In genomic region chr12:46110220-46110700, GRCh38 we compare ENCODE assay signal across 14 cellular contexts.
A peak's percentile ranks its signal among the peaks of the same experiment; 100 is the strongest.
DNase-seq lines count a peak whose midpoint lies in the region; ATAC-seq and TF ChIP-seq lines count a peak whose summit lies in the region.
"Had no signal": no experiment of that assay in that cellular context is flagged by ENCODE, and none has a peak within 500 bp of the region (broad histone marks: within the 10 kb centered on the region; RNA-seq: fewer than 3 reads in every experiment).

No MANE protein-coding gene starts in this region.

- peak overlapping the region in 5 of 8 donors; percentile 56 to 82 (median 76) for H3K4me3 Mint-ChIP-seq in naive B cell
- H3K4me3 Mint-ChIP-seq: activated naive CD4-positive, alpha-beta T cell treated with anti-CD3 and anti-CD28 coated beads, Interleukin-2, amount 50 U/mL, for 24 hours; H9 had no signal

- H3K27ac ChIP-seq in body of pancreas (no peak overlapping the region), esophagus squamous epithelium (peak overlapping the region in 2 of 4 donors; percentile 7 to 64)
- H3K27ac ChIP-seq: BLaER1, foreskin keratinocyte had no signal

- no peaks in the 10 kb centered on the region for H3K27me3 Mint-ChIP-seq in naive B cell

- no peak overlapping the region for H3K4me3 ChIP-seq in body of pancreas
- no peak overlapping the region for H3K4me3 ChIP-seq in esophagus squamous epithelium
- H3K4me3 ChIP-seq: BLaER1 had no signal

- H3K4me1 ChIP-seq in body of pancreas (no peaks in the 10 kb centered on the region), esophagus squamous epithelium (peaks cover 3 to 32% (median 4%) of the 10 kb centered on the region in 3 donors)

- TF ChIP-seq POLR2A in body of pancreas (IDR thresholded peaks at IDR 0.05) (no peak), esophagus squamous epithelium (IDR thresholded peaks at IDR 0.05) (no peak)

- DNase-seq in COR-L47 (lab: John Stamatoyannopoulos, UW), result peak; percentile 6
- DNase-seq in body of pancreas, result peak; percentile 35 to 71 (median 54)
- DNase-seq in naive B cell, result no peak
- no peak for DNase-seq in esophagus squamous epithelium (lab: John Stamatoyannopoulos, UW)
- DNase-seq in NCI-H1436 treated with DMSO at 0.1 percent for 48 hours (lab: John Stamatoyannopoulos, UW), result no peak
- DNase-seq in activated T-cell treated with anti-CD3 and anti-CD28 coated beads, Interleukin-2, amount 50 U/mL, for 1 hour, result no peak
- DNase-seq: effector CD8-positive, alpha-beta T cell; H9; KBM-7; mesendoderm had no signal

- H3K36me3 ChIP-seq in body of pancreas (replicated peaks in 1 of 2; ENCODE audit: insufficient read depth in 1 of 2, low read depth in 2 of 2), result no peaks in the 10 kb centered on the region
- H3K36me3 ChIP-seq in esophagus squamous epithelium, result no peaks in the 10 kb centered on the region
- H3K36me3 ChIP-seq: BLaER1 had no signal

- H3K9me3 Mint-ChIP-seq in naive B cell, result peaks cover 0 to 9% (median 4%) of the 10 kb centered on the region in 7 donors

- 0% methylated on average over 1 of the region's 1 CpG for WGBS in body of pancreas, 2 donors
- WGBS in esophagus squamous epithelium, 2 donors, result 50 to 57% methylated on average over 1 of the region's 1 CpG

- ATAC-seq in body of pancreas (peak; percentile 38), naive B cell (ENCODE audit: low read depth in 2 of 2) (no peak)

- peaks cover 45 to 51% (median 47%) of the 10 kb centered on the region in 3 donors for H3K4me1 Mint-ChIP-seq in naive B cell
- H3K4me1 Mint-ChIP-seq: activated naive CD4-positive, alpha-beta T cell treated with anti-CD3 and anti-CD28 coated beads, Interleukin-2, amount 50 U/mL, for 24 hours had no signal

- TF ChIP-seq EP300 in Ishikawa (IDR thresholded peaks at IDR 0.05; ENCODE audit: borderline replicate concordance), result no peak

- TF ChIP-seq RAD21 in Ishikawa (IDR thresholded peaks at IDR 0.05; ENCODE audit: low read depth), result no peak

- H3K36me3 Mint-ChIP-seq in naive B cell, result peaks cover 0 to 7% of the 10 kb centered on the region in 2 donors

- H3K27ac Mint-ChIP-seq in naive B cell, result peak overlapping the region; percentile 33 to 96 (median 84)
- H3K27ac Mint-ChIP-seq: activated naive CD4-positive, alpha-beta T cell treated with anti-CD3 and anti-CD28 coated beads, Interleukin-2, amount 50 U/mL, for 24 hours; H9 had no signal

- TF ChIP-seq CTCF in body of pancreas (IDR thresholded peaks at IDR 0.05), result no peak
- no peak for TF ChIP-seq CTCF in esophagus squamous epithelium (IDR thresholded peaks at IDR 0.05)

- H3K9me3 ChIP-seq in body of pancreas (no peaks in the 10 kb centered on the region), esophagus squamous epithelium (no peaks in the 10 kb centered on the region)
- H3K9me3 ChIP-seq: BLaER1 had no signal

- H3K27me3 ChIP-seq in body of pancreas (no peaks in the 10 kb centered on the region), esophagus squamous epithelium (no peaks in the 10 kb centered on the region)
- H3K27me3 ChIP-seq: BLaER1, foreskin keratinocyte had no signal

- intact Hi-C loops in body of pancreas (cut with DNase I) (no loop called here), esophagus squamous epithelium (cut with DNase I) (no loop called here)

TF ChIP-seq in Ishikawa, 13 proteins besides CTCF, POLR2A, EP300 and RAD21:
- TF ChIP-seq TCF12 (IDR thresholded peaks at IDR 0.05; ENCODE audit: low read depth) (no peak), NFIC (IDR thresholded peaks at IDR 0.05) (peak; percentile 79)

Comparison
In these comparisons a context has a peak if more than half of its experiments do, and no peak if none do; other contexts are left out.
1. DNase-seq: peak in COR-L47 (single experiment) and body of pancreas (4 of 4); none in naive B cell (single experiment), esophagus squamous epithelium (single experiment), NCI-H1436 treated with DMSO at 0.1 percent for 48 hours (single experiment) and activated T-cell treated with anti-CD3 and anti-CD28 coated beads, Interleukin-2, amount 50 U/mL, for 1 hour (single experiment).